8 cellular contexts compared by ENCODE assay signal in genomic region chr9:70411141-70411929, GRCh38. TPM values are rescaled to one million over a fixed set of nuclear protein-coding genes. Genes with fewer than 3 reads are reported as not detected.
DNase-seq lines count a peak whose midpoint lies in the region; ATAC-seq, FAIRE-seq and TF ChIP-seq lines count a peak whose summit lies in the region.

No MANE protein-coding gene starts in this region.

- H3K4me3 ChIP-seq in endothelial cell of umbilical vein (replicated peaks in 1 of 3; ENCODE audit: insufficient read depth in 1 of 3, low read depth in 1 of 3, low read length in 3 of 3), result peak overlapping the region; percentile 73 to 94 (median 91)

- peak overlapping the region; percentile 91 for H3K4me2 ChIP-seq in endothelial cell of umbilical vein (ENCODE audit: insufficient read depth, low read length)

- no peaks in the 10 kb centered on the region for H3K9me3 Mint-ChIP-seq in activated CD8-positive, alpha-beta T cell treated with anti-CD3 and anti-CD28 coated beads for 36 hours

- DNase-seq in activated gamma-delta T cell treated with Interleukin-2 at 50 U/mL for 16 hours (peak; percentile 14), activated gamma-delta T cell (lab: John Stamatoyannopoulos, UW) (no peak), endothelial cell of umbilical vein (ENCODE audit: low read depth, low spot score) (peak; percentile 77), mucosa of gallbladder (ENCODE audit: low spot score) (peak; percentile 53), superior temporal gyrus (ENCODE audit: extremely low spot score) (peak; percentile 76), DMS53 treated with DMSO at 0.1 percent for 48 hours (lab: John Stamatoyannopoulos, UW; ENCODE audit: unreplicated experiment) (no peak)
- DNase-seq in activated CD8-positive, alpha-beta T cell treated with anti-CD3 and anti-CD28 coated beads for 36 hours, result peak; percentile 79

- H3K9me1 ChIP-seq in endothelial cell of umbilical vein (replicated peaks; ENCODE audit: control insufficient read depth, extremely low read depth, insufficient read depth, low read length), result no peaks in the 10 kb centered on the region

- CTCF ChIA-PET in activated CD8-positive, alpha-beta T cell treated with anti-CD3 and anti-CD28 coated beads for 36 hours (lab: Charles Lee), result interaction anchor here (0.7 to 1.4 kb wide), 4 partner anchors 13 to 191 kb away, joined by 3 to 9 read pairs (median 4); no protein-coding TSS in a partner anchor
- CTCF ChIA-PET in endothelial cell of umbilical vein (lab: Charles Lee), result interaction anchor here (1.1 to 3.2 kb wide), 10 partner anchors 8 to 191 kb away, joined by 4 to 19 read pairs (median 6); no protein-coding TSS in a partner anchor

- peak overlapping the region; percentile 12 for H2AFZ ChIP-seq in endothelial cell of umbilical vein (ENCODE audit: low read depth, low read length)

- POLR2A ChIA-PET in activated CD8-positive, alpha-beta T cell treated with anti-CD3 and anti-CD28 coated beads for 36 hours (lab: Charles Lee), result interaction anchor here (0.6 to 1.8 kb wide), 5 partner anchors 7 to 152 kb away, joined by 3 to 18 read pairs (median 6); no protein-coding TSS in a partner anchor
- POLR2A ChIA-PET in endothelial cell of umbilical vein (lab: Charles Lee), result interaction anchor here (1.6 to 2.8 kb wide), 2 partner anchors 9 to 18 kb away, joined by 4 to 20 read pairs; no protein-coding TSS in a partner anchor

- H4K20me1 ChIP-seq in endothelial cell of umbilical vein (replicated peaks; ENCODE audit: control insufficient read depth, extremely low read depth, insufficient read depth, low read length), result no peaks in the 10 kb centered on the region

- H3K9ac ChIP-seq in endothelial cell of umbilical vein (replicated peaks; ENCODE audit: extremely low read depth, insufficient read depth, low read length), result peak overlapping the region; percentile 93

- ATAC-seq in activated CD8-positive, alpha-beta T cell treated with anti-CD3 and anti-CD28 coated beads for 36 hours, result peak; percentile 19
- no peak for ATAC-seq in GM19455 (IDR thresholded peaks at IDR 0.05; ENCODE audit: unreplicated experiment)

- no peaks in the 10 kb centered on the region for H3K9me3 ChIP-seq in endothelial cell of umbilical vein (replicated peaks; ENCODE audit: control insufficient read depth, insufficient read depth, low read length)

- dilution Hi-C loops in endothelial cell of umbilical vein (cut with MboI; ENCODE audit: extremely low pct_ligation_motif_present, low sequenced_read_pairs), result no loop called here

- peak; percentile 72 for FAIRE-seq in endothelial cell of umbilical vein (lab: Jason Lieb, UNC)

- H3K27me3 Mint-ChIP-seq in activated CD8-positive, alpha-beta T cell treated with anti-CD3 and anti-CD28 coated beads for 36 hours, result no peaks in the 10 kb centered on the region

- peaks cover 31% of the 10 kb centered on the region for H3K36me3 Mint-ChIP-seq in activated CD8-positive, alpha-beta T cell treated with anti-CD3 and anti-CD28 coated beads for 36 hours (ENCODE audit: low read depth)

- no peak for TF ChIP-seq CTCF in activated CD8-positive, alpha-beta T cell treated with anti-CD3 and anti-CD28 coated beads for 36 hours (IDR thresholded peaks at IDR 0.05)
- no peak for TF ChIP-seq CTCF in endothelial cell of umbilical vein (IDR thresholded peaks at IDR 0.05; ENCODE audit: extremely low read depth in 1 of 2, insufficient read depth in 1 of 2, low read depth in 1 of 2, low read length in 2 of 2)

- intact Hi-C loops in activated CD8-positive, alpha-beta T cell treated with anti-CD3 and anti-CD28 coated beads for 36 hours (cut with micrococcal nuclease), result loop anchor here (2.0 to 10.0 kb wide), 4 partner anchors 74 to 1353 kb away; partner anchors contain the start of gene CEMIP2
- intact Hi-C loops in endothelial cell of umbilical vein (cut with micrococcal nuclease), result loop anchor here (2.0 to 10.0 kb wide), 6 partner anchors 21 to 1953 kb away; partner anchors contain the start of genes APBA1 and ZFAND5

- H3K27me3 ChIP-seq in endothelial cell of umbilical vein (ENCODE audit: control insufficient read depth in 2 of 2, insufficient read depth in 2 of 2, low read length in 2 of 2), result no peaks in the 10 kb centered on the region

- peak overlapping the region; percentile 100 for H3K27ac Mint-ChIP-seq in activated CD8-positive, alpha-beta T cell treated with anti-CD3 and anti-CD28 coated beads for 36 hours

- H3K4me3 Mint-ChIP-seq in activated CD8-positive, alpha-beta T cell treated with anti-CD3 and anti-CD28 coated beads for 36 hours, result peak overlapping the region; percentile 98

- peak; percentile 62 for TF ChIP-seq POLR2A in endothelial cell of umbilical vein (IDR thresholded peaks at IDR 0.05; ENCODE audit: low read depth, low read length)

- H3K36me3 ChIP-seq in endothelial cell of umbilical vein (ENCODE audit: control insufficient read depth in 2 of 2, extremely low read depth in 1 of 2, insufficient read depth in 2 of 2, low read length in 2 of 2), result no peaks in the 10 kb centered on the region

- H3K27ac ChIP-seq in endothelial cell of umbilical vein (ENCODE audit: insufficient read depth, low read depth, low read length), result peak overlapping the region; percentile 84

- H3K4me1 Mint-ChIP-seq in activated CD8-positive, alpha-beta T cell treated with anti-CD3 and anti-CD28 coated beads for 36 hours (ENCODE audit: low read depth), result peaks cover 51% of the 10 kb centered on the region

- peaks cover 65% of the 10 kb centered on the region for H3K79me2 ChIP-seq in endothelial cell of umbilical vein (ENCODE audit: control insufficient read depth, insufficient read depth, low read length)

- BruUV-seq in endothelial cell of umbilical vein (replicated peaks; lab: Mats Ljungman, UMichigan), result TSS peak; percentile 18

- H3K4me1 ChIP-seq in endothelial cell of umbilical vein (ENCODE audit: control insufficient read depth, extremely low read depth, insufficient read depth, low read length), result peaks cover 35% of the 10 kb centered on the region

TF ChIP-seq in endothelial cell of umbilical vein, 7 proteins besides CTCF, POLR2A, EP300 and RAD21:
- TF ChIP-seq GATA2 (IDR thresholded peaks at IDR 0.05; ENCODE audit: insufficient read depth, insufficient read length, low read depth, low read length) (peak; percentile 10), EZH2 (IDR thresholded peaks at IDR 0.05; ENCODE audit: borderline replicate concordance, low read depth, low read length, severe bottlenecking) (no peak), POLR2AphosphoS5 (IDR thresholded peaks at IDR 0.05; ENCODE audit: insufficient read depth, low read depth, low read length) (peak; percentile 51)

RNA-seq across cellular contexts. Expression of gene KLF9, which starts 3.1 kb away (rescaled TPM):
- 10 to 100 TPM; 19.0 to 20.1 TPM for total RNA-seq in activated CD8-positive, alpha-beta T cell treated with anti-CD3 and anti-CD28 coated beads for 36 hours
- total RNA-seq in endothelial cell of umbilical vein (17.2 and 23.1 TPM in 2 replicates), mucosa of gallbladder (40.9 TPM)
- 6.6 and 7.3 TPM in 2 replicates for polyA plus RNA-seq in endothelial cell of umbilical vein
- 9.9 and 12.0 TPM in 2 replicates for polyA plus RNA-seq in endothelial cell of umbilical vein (2011; cell fraction: cytosol; rRNA removed)
- polyA plus RNA-seq in endothelial cell of umbilical vein (2011; cell fraction: nucleus; rRNA removed), result 13.0 and 15.9 TPM in 2 replicates
- 11.0 and 16.4 TPM in 2 replicates for polyA plus RNA-seq in endothelial cell of umbilical vein (2012)
- 10.0 and 12.9 TPM in 2 replicates for polyA minus RNA-seq in endothelial cell of umbilical vein
- 2.4 TPM for polyA minus RNA-seq in endothelial cell of umbilical vein (2011; cell fraction: cytosol; rRNA and poly(A)+ RNA removed)
- 20.2 and 29.8 TPM in 2 replicates for polyA minus RNA-seq in endothelial cell of umbilical vein (2011; cell fraction: nucleus; rRNA and poly(A)+ RNA removed)

Comparison
In these comparisons a context has a peak if more than half of its experiments do, and no peak if none do; other contexts are left out.
1. DNase-seq: peak in activated gamma-delta T cell treated with Interleukin-2 at 50 U/mL for 16 hours (single experiment), activated CD8-positive, alpha-beta T cell treated with anti-CD3 and anti-CD28 coated beads for 36 hours (single experiment), endothelial cell of umbilical vein (single experiment), mucosa of gallbladder (single experiment) and superior temporal gyrus (single experiment); none in activated gamma-delta T cell (single experiment) and DMS53 treated with DMSO at 0.1 percent for 48 hours (single experiment).